In the genomic region with DNA sequence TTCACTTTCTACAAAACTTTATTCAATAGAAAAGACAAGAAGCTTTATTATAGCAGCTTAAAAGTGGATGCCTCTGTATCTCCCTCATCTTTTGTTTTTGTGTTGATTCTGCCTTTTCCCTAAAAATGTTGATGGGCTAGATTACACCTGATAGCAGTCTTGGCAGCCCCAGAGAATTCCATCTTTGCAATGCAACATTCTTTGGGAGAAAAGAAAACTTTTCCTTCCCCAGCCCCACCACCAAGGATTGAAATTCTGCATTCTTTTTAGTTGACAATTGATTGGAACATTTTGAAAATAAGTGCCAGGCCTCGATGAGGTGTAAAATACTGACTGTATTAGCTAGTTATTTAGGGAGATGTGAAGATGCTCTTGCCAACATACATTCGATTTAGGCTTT, we compare ENCODE assay signal across 17 cellular contexts.
DNase-seq lines count a peak whose midpoint lies in the region; ATAC-seq and TF ChIP-seq lines count a peak whose summit lies in the region.
"Had no signal": no experiment of that assay in that cellular context is flagged by ENCODE, and none has a peak within 500 bp of the region (broad histone marks: within the 10 kb centered on the region; RNA-seq: fewer than 3 reads in every experiment).

No MANE protein-coding gene starts in this region.

- peaks cover 13% of the 10 kb centered on the region for H3K4me1 ChIP-seq in skeletal muscle satellite cell (ENCODE audit: control insufficient read depth, insufficient read depth, low read length)
- H3K4me1 ChIP-seq: BLaER1 had no signal

- H3K27ac ChIP-seq in VCaP (peak overlapping the region; percentile 2; the same call in 1 of the 2 replicates), caudate nucleus (ENCODE audit: low read depth, low read length) (no peak overlapping the region)
- H3K27ac ChIP-seq: BLaER1, HL-60 had no signal

- no peaks in the 10 kb centered on the region for H3K36me3 ChIP-seq in skeletal muscle satellite cell (ENCODE audit: insufficient read depth, low read length)
- H3K36me3 ChIP-seq: BLaER1 had no signal

- ATAC-seq in GM21619 (IDR thresholded peaks at IDR 0.05; ENCODE audit: unreplicated experiment) (no peak), GM21737 (IDR thresholded peaks at IDR 0.05; ENCODE audit: unreplicated experiment) (no peak)
- ATAC-seq: HCT116 had no signal

- H3K27me3 ChIP-seq in skeletal muscle satellite cell (ENCODE audit: control insufficient read depth, insufficient read depth, low read length) = no peaks in the 10 kb centered on the region
- H3K27me3 ChIP-seq: BLaER1 had no signal

- peak overlapping the region; percentile 17 for H3K4me2 ChIP-seq in skeletal muscle satellite cell (ENCODE audit: low read length)
- H3K4me2 ChIP-seq: BLaER1 had no signal

- H3K9me3 ChIP-seq in skeletal muscle satellite cell (replicated peaks; ENCODE audit: low read length) = no peaks in the 10 kb centered on the region
- H3K9me3 ChIP-seq: BLaER1 had no signal

- H3K4me3 ChIP-seq in fibroblast of the aortic adventitia (ENCODE audit: low read depth, low read length) (no peak overlapping the region), skeletal muscle satellite cell (ENCODE audit: low read length) (no peak overlapping the region)
- H3K4me3 ChIP-seq: BLaER1 had no signal

- TF ChIP-seq CTCF in VCaP (conservative IDR thresholded peaks at IDR 0.05) (no peak), fibroblast of the aortic adventitia (IDR thresholded peaks at IDR 0.05; ENCODE audit: insufficient read depth, low read length) (no peak)

- DNase-seq in EH (ENCODE audit: low read depth) (peak; percentile 24), fibroblast of the aortic adventitia (ENCODE audit: low read depth) (peak; percentile 22), caudate nucleus (lab: John Stamatoyannopoulos, UW) (no peak)
- DNase-seq: 8988T; CD4-positive, alpha-beta memory T cell; DMS79; GF-D8; GOT3; H7; HFFc6 had no signal

- no peak overlapping the region for H3K9ac ChIP-seq in skeletal muscle satellite cell (ENCODE audit: low read depth, low read length)
- H3K9ac ChIP-seq: BLaER1 had no signal

Comparison
In these comparisons a context has a peak if more than half of its experiments do, and no peak if none do; other contexts are left out.
1. DNase-seq: peak in EH (single experiment) and fibroblast of the aortic adventitia (single experiment); none in caudate nucleus (0 of 61).